In genomic region chr14:23285530-23286019, GRCh38 we compare ENCODE assay signal across 1 cellular context.
TF ChIP-seq lines count a peak whose summit lies in the region.

No MANE protein-coding gene starts in this region.

TF ChIP-seq in HepG2, 621 proteins besides CTCF, POLR2A, EP300 and RAD21 (continued from another document and continues in another):
- TF ChIP-seq BORCS8-MEF2B (CRISPR knock-in tag; IDR thresholded peaks at IDR 0.05) (peak; percentile 14; the same call in 1 of the 2 replicates), ATF6 (CRISPR knock-in tag; conservative IDR thresholded peaks at IDR 0.05) (0 out of 2 replicates have a peak, but pooled peaks have one; percentile 4), TSC22D2 (CRISPR knock-in tag; IDR thresholded peaks at IDR 0.05; ENCODE audit: borderline replicate concordance) (0 out of 2 replicates have a peak, but pooled peaks have one; percentile 27), ZNF318 (CRISPR knock-in tag; IDR thresholded peaks at IDR 0.05) (no peak), KDM6A (CRISPR knock-in tag; IDR thresholded peaks at IDR 0.05; ENCODE audit: low read depth) (no peak), ZFP36L1 (CRISPR knock-in tag; IDR thresholded peaks at IDR 0.05) (no peak), HNRNPLL (IDR thresholded peaks at IDR 0.05; ENCODE audit: low read depth, low read length, poor library complexity, severe bottlenecking) (no peak), ZNF570 (CRISPR knock-in tag; IDR thresholded peaks at IDR 0.05; ENCODE audit: borderline replicate concordance) (no peak), ZNF292 (CRISPR knock-in tag; IDR thresholded peaks at IDR 0.05; ENCODE audit: borderline replicate concordance, low read depth) (no peak), ZNF274 (CRISPR knock-in tag; IDR thresholded peaks at IDR 0.05) (0 out of 2 replicates have a peak, but pooled peaks have one; percentile 10), PHB2 (IDR thresholded peaks at IDR 0.05; ENCODE audit: partially characterized antibody) (no peak), ZFP82 (CRISPR knock-in tag; IDR thresholded peaks at IDR 0.05; ENCODE audit: borderline replicate concordance) (no peak; the same call in 1 of the 2 replicates), ZBTB7B (CRISPR knock-in tag; IDR thresholded peaks at IDR 0.05) (peak; percentile 46; the same call in 1 of the 2 replicates), ESRRA (CRISPR knock-in tag; IDR thresholded peaks at IDR 0.05; ENCODE audit: low read depth) (no peak), ZBTB43 (CRISPR knock-in tag; conservative IDR thresholded peaks at IDR 0.05) (no peak), AGO2 (optimal IDR thresholded peaks at IDR 0.05; ENCODE audit: low read depth, low read length) (peak; percentile 73), SMAD1 (CRISPR knock-in tag; IDR thresholded peaks at IDR 0.05; ENCODE audit: borderline replicate concordance, low read depth) (0 out of 2 replicates have a peak, but pooled peaks have one; percentile 45), KDM2A (CRISPR knock-in tag; IDR thresholded peaks at IDR 0.05; ENCODE audit: borderline replicate concordance, low read depth) (no peak; the same call in 1 of the 2 replicates), ZBTB42 (CRISPR knock-in tag; IDR thresholded peaks at IDR 0.05) (peak; percentile 76), IRX3 (CRISPR knock-in tag; IDR thresholded peaks at IDR 0.05; ENCODE audit: borderline replicate concordance, low read depth) (no peak), RFXAP (CRISPR knock-in tag; IDR thresholded peaks at IDR 0.05; ENCODE audit: borderline replicate concordance) (no peak), KAT2B (IDR thresholded peaks at IDR 0.05; ENCODE audit: borderline replicate concordance, low read depth, low read length) (no peak), ZBTB37 (CRISPR knock-in tag; IDR thresholded peaks at IDR 0.05) (peak; percentile 23; the same call in 1 of the 2 replicates), ZNF777 (CRISPR knock-in tag; IDR thresholded peaks at IDR 0.05) (0 out of 2 replicates have a peak, but pooled peaks have one; percentile 61), FIP1L1 (IDR thresholded peaks at IDR 0.05; ENCODE audit: borderline replicate concordance, insufficient read depth, low read depth, low read length) (0 out of 2 replicates have a peak, but pooled peaks have one; percentile 19), KDM5A (IDR thresholded peaks at IDR 0.05; ENCODE audit: borderline replicate concordance, low read length) (peak; percentile 88; the same call in 1 of the 2 replicates), ZNF703 (CRISPR knock-in tag; IDR thresholded peaks at IDR 0.05; ENCODE audit: borderline replicate concordance) (no peak), CENPT (CRISPR knock-in tag; IDR thresholded peaks at IDR 0.05; ENCODE audit: low read depth) (no peak), HCFC1 (IDR thresholded peaks at IDR 0.05; ENCODE audit: low read depth, low read length) (no peak), ZNF556 (CRISPR knock-in tag; IDR thresholded peaks at IDR 0.05; ENCODE audit: borderline replicate concordance) (no peak), ZNF224 (CRISPR knock-in tag; IDR thresholded peaks at IDR 0.05) (peak; percentile 23; the same call in 1 of the 2 replicates), JUND (CRISPR knock-in tag; IDR thresholded peaks at IDR 0.05) (no peak), MYPOP (CRISPR knock-in tag; IDR thresholded peaks at IDR 0.05) (no peak; the same call in 1 of the 2 replicates), MLX (CRISPR knock-in tag; IDR thresholded peaks at IDR 0.05) (no peak; the same call in 1 of the 2 replicates), SALL2 (CRISPR knock-in tag; IDR thresholded peaks at IDR 0.05) (no peak), ARHGAP35 (CRISPR knock-in tag; IDR thresholded peaks at IDR 0.05; ENCODE audit: borderline replicate concordance) (0 out of 2 replicates have a peak, but pooled peaks have one; percentile 10), ZKSCAN8 (CRISPR knock-in tag; IDR thresholded peaks at IDR 0.05; ENCODE audit: borderline replicate concordance) (no peak), NCOA2 (CRISPR knock-in tag; IDR thresholded peaks at IDR 0.05) (no peak), HOXA5 (CRISPR knock-in tag; IDR thresholded peaks at IDR 0.05) (peak; percentile 81; the same call in 1 of the 2 replicates), ZMAT5 (CRISPR knock-in tag; IDR thresholded peaks at IDR 0.05; ENCODE audit: borderline replicate concordance, low read depth) (no peak), ZNF446 (CRISPR knock-in tag; IDR thresholded peaks at IDR 0.05) (peak; percentile 50; the same call in 1 of the 2 replicates), NFYC (CRISPR knock-in tag; IDR thresholded peaks at IDR 0.05) (no peak), NR3C1 (CRISPR knock-in tag; IDR thresholded peaks at IDR 0.05) (no peak), BCL3 (CRISPR knock-in tag; IDR thresholded peaks at IDR 0.05) (no peak; the same call in 1 of the 2 replicates), HNF1B (CRISPR knock-in tag; IDR thresholded peaks at IDR 0.05) (peak; percentile 33; the same call in 1 of the 2 replicates), ZNF773 (CRISPR knock-in tag; IDR thresholded peaks at IDR 0.05; ENCODE audit: borderline replicate concordance) (no peak)
